In genomic region chr7:869348-869747, GRCh38 we compare ENCODE assay signal across 26 cellular contexts. TPM values are rescaled to one million over a fixed set of nuclear protein-coding genes. Genes with fewer than 3 reads are reported as not detected.
DNase-seq lines count a peak whose midpoint lies in the region; ATAC-seq and TF ChIP-seq lines count a peak whose summit lies in the region.
"Had no signal": no experiment of that assay in that cellular context is flagged by ENCODE, and none has a peak within 500 bp of the region (broad histone marks: within the 10 kb centered on the region; RNA-seq: fewer than 3 reads in every experiment).

No MANE protein-coding gene starts in this region.

- no peaks in the 10 kb centered on the region for H3K36me3 ChIP-seq in breast epithelium
- peaks cover 21% of the 10 kb centered on the region for H3K36me3 ChIP-seq in mucosa of stomach (ENCODE audit: control insufficient read depth, insufficient read depth, low read length)
- peaks cover 0 to 76% (median 68%) of the 10 kb centered on the region in 5 donors for H3K36me3 ChIP-seq in subcutaneous abdominal adipose tissue (ENCODE audit: control insufficient read depth in 5 of 5, insufficient read depth in 5 of 5, low read length in 5 of 5)

- ATAC-seq in activated CD4-positive, alpha-beta T cell treated with anti-CD3 and anti-CD28 coated beads for 36 hours = no peak
- no peak for ATAC-seq in activated CD8-positive, alpha-beta memory T cell treated with anti-CD3 and anti-CD28 coated beads, Interleukin-2, amount 10 ng/mL, durations not matched to agents 7 days and 5 days
- ATAC-seq: esophagus mucosa, HepG2, left lung, mucosa of descending colon had no signal

- CTCF ChIA-PET in activated CD4-positive, alpha-beta T cell treated with anti-CD3 and anti-CD28 coated beads for 36 hours (lab: Charles Lee) = no interaction called here
- CTCF ChIA-PET in activated CD8-positive, alpha-beta memory T cell treated with anti-CD3 and anti-CD28 coated beads, Interleukin-2, amount 10 ng/mL, durations not matched to agents 7 days and 5 days (lab: Charles Lee) = interaction anchor here (1.4 kb wide), 1 partner anchor 538 kb away, joined by 3 read pairs; no protein-coding TSS in a partner anchor

- H3K27me3 ChIP-seq in breast epithelium (no peaks in the 10 kb centered on the region), mucosa of stomach (ENCODE audit: control insufficient read depth, insufficient read depth, low read length) (no peaks in the 10 kb centered on the region), subcutaneous abdominal adipose tissue (ENCODE audit: control insufficient read depth in 5 of 5, insufficient read depth in 4 of 5, low read length in 5 of 5) (no peaks in the 10 kb centered on the region)
- H3K27me3 ChIP-seq: left lung, testis had no signal

- peak overlapping the region; percentile 6 for H3K9ac ChIP-seq in mucosa of stomach (ENCODE audit: low read length)
- H3K9ac ChIP-seq in subcutaneous abdominal adipose tissue (ENCODE audit: low read length in 5 of 5) = no peak overlapping the region

- intact Hi-C loops in activated CD4-positive, alpha-beta T cell treated with anti-CD3 and anti-CD28 coated beads for 36 hours (cut with DNase I, micrococcal nuclease) = no loop called here
- intact Hi-C loops in breast epithelium (cut with DNase I; ENCODE audit: low total_unique reads) = no loop called here
- intact Hi-C loops in activated T-helper 2 cell treated with anti-CD3 and anti-CD28 coated beads, Interferon-gamma antibody, Interleukin-2, Interleukin-4, amounts not matched to agents 10 μg/mL and 5 μg/mL and 100 μg/mL, durations not matched to agents 14 hours and 24 hours and 36 hours (cut with micrococcal nuclease) = no loop called here

- peaks cover 43% of the 10 kb centered on the region for H3K36me3 Mint-ChIP-seq in activated CD4-positive, alpha-beta T cell treated with anti-CD3 and anti-CD28 coated beads for 36 hours (ENCODE audit: low read depth)
- peaks cover 49% of the 10 kb centered on the region for H3K36me3 Mint-ChIP-seq in activated T-helper 2 cell treated with anti-CD3 and anti-CD28 coated beads, Interferon-gamma antibody, Interleukin-2, Interleukin-4, amounts not matched to agents 10 μg/mL and 5 μg/mL and 100 μg/mL, durations not matched to agents 14 hours and 24 hours and 36 hours (ENCODE audit: low read depth)
- H3K36me3 Mint-ChIP-seq in activated CD8-positive, alpha-beta memory T cell treated with anti-CD3 and anti-CD28 coated beads, Interleukin-2, amount 10 ng/mL, durations not matched to agents 7 days and 5 days = peaks cover 16% of the 10 kb centered on the region

- H3K4me1 ChIP-seq in breast epithelium (peaks cover 4 to 10% of the 10 kb centered on the region in 2 donors), mucosa of stomach (ENCODE audit: control insufficient read depth, insufficient read depth, low read length) (peaks cover 29% of the 10 kb centered on the region), subcutaneous abdominal adipose tissue (ENCODE audit: control insufficient read depth in 5 of 5, insufficient read depth in 5 of 5, low read length in 5 of 5) (peaks cover 10 to 43% (median 33%) of the 10 kb centered on the region in 5 donors)

- no peak overlapping the region for H3K4me3 Mint-ChIP-seq in activated CD4-positive, alpha-beta T cell treated with anti-CD3 and anti-CD28 coated beads for 36 hours
- no peak overlapping the region for H3K4me3 Mint-ChIP-seq in activated T-helper 2 cell treated with anti-CD3 and anti-CD28 coated beads, Interferon-gamma antibody, Interleukin-2, Interleukin-4, amounts not matched to agents 10 μg/mL and 5 μg/mL and 100 μg/mL, durations not matched to agents 14 hours and 24 hours and 36 hours (ENCODE audit: low read depth)
- H3K4me3 Mint-ChIP-seq in activated CD8-positive, alpha-beta memory T cell treated with anti-CD3 and anti-CD28 coated beads, Interleukin-2, amount 10 ng/mL, durations not matched to agents 7 days and 5 days = no peak overlapping the region

- peak overlapping the region; percentile 7 for H3K27ac Mint-ChIP-seq in activated CD4-positive, alpha-beta T cell treated with anti-CD3 and anti-CD28 coated beads for 36 hours
- H3K27ac Mint-ChIP-seq in activated T-helper 2 cell treated with anti-CD3 and anti-CD28 coated beads, Interferon-gamma antibody, Interleukin-2, Interleukin-4, amounts not matched to agents 10 μg/mL and 5 μg/mL and 100 μg/mL, durations not matched to agents 14 hours and 24 hours and 36 hours = no peak overlapping the region
- H3K27ac Mint-ChIP-seq in activated CD8-positive, alpha-beta memory T cell treated with anti-CD3 and anti-CD28 coated beads, Interleukin-2, amount 10 ng/mL, durations not matched to agents 7 days and 5 days = no peak overlapping the region

- H3K9me3 ChIP-seq in breast epithelium (no peaks in the 10 kb centered on the region), mucosa of stomach (ENCODE audit: control insufficient read depth, low read length) (no peaks in the 10 kb centered on the region), subcutaneous abdominal adipose tissue (ENCODE audit: control insufficient read depth in 5 of 5, low read length in 5 of 5) (no peaks in the 10 kb centered on the region)
- H3K9me3 ChIP-seq: left lung, mucosa of descending colon, testis had no signal

- TF ChIP-seq POLR2A in breast epithelium (IDR thresholded peaks at IDR 0.05) = no peak

- H3K4me1 Mint-ChIP-seq in activated CD4-positive, alpha-beta T cell treated with anti-CD3 and anti-CD28 coated beads for 36 hours = peaks cover 21% of the 10 kb centered on the region
- H3K4me1 Mint-ChIP-seq in activated T-helper 2 cell treated with anti-CD3 and anti-CD28 coated beads, Interferon-gamma antibody, Interleukin-2, Interleukin-4, amounts not matched to agents 10 μg/mL and 5 μg/mL and 100 μg/mL, durations not matched to agents 14 hours and 24 hours and 36 hours (ENCODE audit: low read depth) = peaks cover 11% of the 10 kb centered on the region
- peaks cover 12% of the 10 kb centered on the region for H3K4me1 Mint-ChIP-seq in activated CD8-positive, alpha-beta memory T cell treated with anti-CD3 and anti-CD28 coated beads, Interleukin-2, amount 10 ng/mL, durations not matched to agents 7 days and 5 days

- H3K27ac ChIP-seq in breast epithelium (peak overlapping the region; percentile 76 to 80), subcutaneous abdominal adipose tissue (ENCODE audit: low read depth, low read length) (peak overlapping the region; percentile 50)
- H3K27ac ChIP-seq: 22Rv1, left lung, testis had no signal

- H3K9me3 Mint-ChIP-seq in activated CD4-positive, alpha-beta T cell treated with anti-CD3 and anti-CD28 coated beads for 36 hours (ENCODE audit: low read depth) = no peaks in the 10 kb centered on the region
- no peaks in the 10 kb centered on the region for H3K9me3 Mint-ChIP-seq in activated T-helper 2 cell treated with anti-CD3 and anti-CD28 coated beads, Interferon-gamma antibody, Interleukin-2, Interleukin-4, amounts not matched to agents 10 μg/mL and 5 μg/mL and 100 μg/mL, durations not matched to agents 14 hours and 24 hours and 36 hours
- no peaks in the 10 kb centered on the region for H3K9me3 Mint-ChIP-seq in activated CD8-positive, alpha-beta memory T cell treated with anti-CD3 and anti-CD28 coated beads, Interleukin-2, amount 10 ng/mL, durations not matched to agents 7 days and 5 days (ENCODE audit: low read depth)

- no peak for TF ChIP-seq CTCF in breast epithelium (IDR thresholded peaks at IDR 0.05)

- H3K27me3 Mint-ChIP-seq in activated CD4-positive, alpha-beta T cell treated with anti-CD3 and anti-CD28 coated beads for 36 hours = no peaks in the 10 kb centered on the region
- H3K27me3 Mint-ChIP-seq in activated T-helper 2 cell treated with anti-CD3 and anti-CD28 coated beads, Interferon-gamma antibody, Interleukin-2, Interleukin-4, amounts not matched to agents 10 μg/mL and 5 μg/mL and 100 μg/mL, durations not matched to agents 14 hours and 24 hours and 36 hours (ENCODE audit: low read depth) = no peaks in the 10 kb centered on the region
- no peaks in the 10 kb centered on the region for H3K27me3 Mint-ChIP-seq in activated CD8-positive, alpha-beta memory T cell treated with anti-CD3 and anti-CD28 coated beads, Interleukin-2, amount 10 ng/mL, durations not matched to agents 7 days and 5 days

- H3K4me3 ChIP-seq in breast epithelium (no peak overlapping the region), mucosa of stomach (ENCODE audit: low read length) (no peak overlapping the region), subcutaneous abdominal adipose tissue (ENCODE audit: low read depth in 1 of 5, low read length in 5 of 5) (no peak overlapping the region)
- H3K4me3 ChIP-seq: left lung, mucosa of descending colon, testis had no signal

- POLR2A ChIA-PET in activated CD4-positive, alpha-beta T cell treated with anti-CD3 and anti-CD28 coated beads for 36 hours (lab: Charles Lee) = no interaction called here

- DNase-seq in activated CD4-positive, alpha-beta T cell treated with anti-CD3 and anti-CD28 coated beads for 36 hours = no peak
- no peak for DNase-seq in activated CD4-positive, alpha-beta T cell treated with anti-CD3 and anti-CD28 coated beads for 1 hour
- DNase-seq in breast epithelium (ENCODE audit: low spot score in 2 of 2) (no peak), islet precursor cell (no peak)
- DNase-seq in activated T-helper 2 cell treated with anti-CD3 and anti-CD28 coated beads, Interferon-gamma antibody, Interleukin-2, Interleukin-4, amounts not matched to agents 10 μg/mL and 5 μg/mL and 100 μg/mL, durations not matched to agents 14 hours and 24 hours and 36 hours (ENCODE audit: low spot score) = no peak
- no peak for DNase-seq in activated CD8-positive, alpha-beta memory T cell treated with anti-CD3 and anti-CD28 coated beads, Interleukin-2, amount 10 ng/mL, durations not matched to agents 7 days and 5 days
- DNase-seq: activated CD4-positive, CD25-positive, alpha-beta regulatory T cell treated with anti-CD3 and anti-CD28 coated beads, Interleukin-2, amount 50 U/mL, for 72 hours; activated CD8-positive, alpha-beta memory T cell treated with anti-CD3 and anti-CD28 coated beads, Interleukin-2, amount 50 U/mL, for 4 hours; activated gamma-delta T cell; AML-193; aorta; cerebellar nuclear complex; DMS79 treated with DMSO at 0.1 percent for 48 hours; effector memory CD4-positive, alpha-beta T cell; mucosa of descending colon; NCI-H1105 treated with DMSO at 0.1 percent for 48 hours; NCI-H2107; NCI-H510A treated with DMSO at 0.1 percent for 48 hours; T1000; testis had no signal

RNA-seq across cellular contexts. Expression of gene GET4, which starts 7.0 kb away (rescaled TPM):
- 10 to 100 TPM; 17.7 to 29.7 TPM for total RNA-seq in activated CD4-positive, alpha-beta T cell treated with anti-CD3 and anti-CD28 coated beads for 36 hours
- 10 to 100 TPM; 23.7 to 33.4 (median 29.5) TPM for total RNA-seq in breast epithelium
- total RNA-seq in activated T-helper 2 cell treated with anti-CD3 and anti-CD28 coated beads, Interferon-gamma antibody, Interleukin-2, Interleukin-4, amounts not matched to agents 10 μg/mL and 5 μg/mL and 100 μg/mL, durations not matched to agents 14 hours and 24 hours and 36 hours = 32.2 and 35.9 TPM in 2 replicates
- total RNA-seq in activated CD8-positive, alpha-beta memory T cell treated with anti-CD3 and anti-CD28 coated beads, Interleukin-2, amount 10 ng/mL, durations not matched to agents 7 days and 5 days = 10 to 100 TPM; 38.0 to 39.2 TPM

RNA-seq across cellular contexts. Expression of gene SUN1, which starts 37.1 kb away (rescaled TPM):
- total RNA-seq in activated CD4-positive, alpha-beta T cell treated with anti-CD3 and anti-CD28 coated beads for 36 hours = 10 to 100 TPM; 71.3 to 74.6 TPM
- 100 to 1,000 TPM; 153 to 189 (median 160) TPM for total RNA-seq in breast epithelium
- total RNA-seq in activated T-helper 2 cell treated with anti-CD3 and anti-CD28 coated beads, Interferon-gamma antibody, Interleukin-2, Interleukin-4, amounts not matched to agents 10 μg/mL and 5 μg/mL and 100 μg/mL, durations not matched to agents 14 hours and 24 hours and 36 hours = 87.7 TPM in 2 replicates
- 10 to 100 TPM; 41.4 to 46.3 TPM for total RNA-seq in activated CD8-positive, alpha-beta memory T cell treated with anti-CD3 and anti-CD28 coated beads, Interleukin-2, amount 10 ng/mL, durations not matched to agents 7 days and 5 days
